In the genomic region with DNA sequence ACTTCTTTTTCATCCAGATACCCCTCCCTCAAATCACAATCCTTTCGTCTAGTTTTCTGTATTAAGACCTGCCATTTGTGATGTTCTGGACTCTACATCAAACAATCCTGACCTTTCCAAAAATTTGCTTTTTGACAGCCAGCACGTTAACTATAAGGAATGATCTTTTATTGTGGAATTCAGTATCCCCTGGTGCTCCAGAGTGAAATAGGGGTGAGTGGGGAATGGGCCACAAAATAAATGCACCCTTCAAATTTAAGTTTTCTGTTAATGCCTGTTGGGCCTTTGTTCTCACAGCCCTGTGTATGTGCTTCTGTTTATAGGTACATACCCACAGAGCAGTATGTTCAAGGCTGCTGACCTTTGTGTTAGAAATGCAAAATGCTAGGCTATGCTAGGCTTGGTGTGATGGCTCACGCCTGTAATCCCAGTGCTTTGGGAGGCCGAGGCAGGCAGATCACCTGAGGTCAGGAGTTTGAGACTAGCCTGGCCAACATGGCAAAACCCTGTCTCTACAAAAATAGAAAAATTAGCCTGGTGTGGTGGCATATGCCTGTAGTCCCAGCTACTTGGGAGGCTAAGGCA, we compare ENCODE assay signal across 16 cellular contexts. TPM values are rescaled to one million over a fixed set of nuclear protein-coding genes. Genes with fewer than 3 reads are reported as not detected.
DNase-seq lines count a peak whose midpoint lies in the region; ATAC-seq and TF ChIP-seq lines count a peak whose summit lies in the region.
"Had no signal": no experiment of that assay in that cellular context is flagged by ENCODE, and none has a peak within 500 bp of the region (broad histone marks: within the 10 kb centered on the region; RNA-seq: fewer than 3 reads in every experiment).

No MANE protein-coding gene starts in this region.

- H3K36me3 ChIP-seq in HUES64 (ENCODE audit: insufficient read depth, low read length) (peaks cover 36% of the 10 kb centered on the region), neural progenitor cell (peaks cover 20% of the 10 kb centered on the region), body of pancreas (replicated peaks in 1 of 2; ENCODE audit: insufficient read depth in 1 of 2, low read depth in 2 of 2) (peaks cover 0 to 4% of the 10 kb centered on the region in 2 donors)

- POLR2A ChIA-PET in activated CD8-positive, alpha-beta T cell treated with anti-CD3 and anti-CD28 coated beads, Interleukin-2, amount 10 ng/mL, durations not matched to agents 7 days and 5 days (lab: Charles Lee) = interaction anchor here (1.6 to 1.8 kb wide), 2 partner anchors 16 to 21 kb away, joined by 4 to 8 read pairs; no protein-coding TSS in a partner anchor
- POLR2A ChIA-PET in activated CD8-positive, alpha-beta T cell treated with anti-CD3 and anti-CD28 coated beads for 36 hours (lab: Charles Lee) = interaction anchor here (0.8 to 3.3 kb wide), 3 partner anchors 10 to 30 kb away, joined by 3 to 17 read pairs (median 15); partner anchors contain the start of gene TRAPPC6B

- H3K9me3 ChIP-seq in HUES64 (ENCODE audit: insufficient read depth, low read depth, low read length) = no peaks in the 10 kb centered on the region
- no peaks in the 10 kb centered on the region for H3K9me3 ChIP-seq in neural progenitor cell (ENCODE audit: low read depth)
- H3K9me3 ChIP-seq in body of pancreas = no peaks in the 10 kb centered on the region
- H3K9me3 ChIP-seq: Caco-2, MG63 had no signal

- H3K9ac ChIP-seq in HUES64 (ENCODE audit: low read depth, low read length) = no peak overlapping the region
- H3K9ac ChIP-seq in neural progenitor cell = no peak overlapping the region
- H3K9ac ChIP-seq: KMS-11 had no signal

- H3K4me3 ChIP-seq in HUES64 (ENCODE audit: low read length) (no peak overlapping the region), neural progenitor cell (no peak overlapping the region), body of pancreas (no peak overlapping the region)
- H3K4me3 ChIP-seq: MG63 had no signal

- H3K27me3 Mint-ChIP-seq in activated CD8-positive, alpha-beta T cell treated with anti-CD3 and anti-CD28 coated beads, Interleukin-2, amount 10 ng/mL, durations not matched to agents 7 days and 5 days (ENCODE audit: low read depth) = no peaks in the 10 kb centered on the region
- H3K27me3 Mint-ChIP-seq in activated CD8-positive, alpha-beta T cell treated with anti-CD3 and anti-CD28 coated beads for 36 hours = no peaks in the 10 kb centered on the region
- no peaks in the 10 kb centered on the region for H3K27me3 Mint-ChIP-seq in activated naive CD8-positive, alpha-beta T cell treated with anti-CD3 and anti-CD28 coated beads, Interleukin-2, amount 50 U/mL, for 24 hours
- peaks cover 3% of the 10 kb centered on the region for H3K27me3 Mint-ChIP-seq in neural progenitor cell (ENCODE audit: insufficient read depth, low read depth)

- peak; percentile 15 for DNase-seq in activated CD8-positive, alpha-beta T cell treated with anti-CD3 and anti-CD28 coated beads, Interleukin-2, amount 10 ng/mL, durations not matched to agents 7 days and 5 days
- no peak for DNase-seq in activated CD8-positive, alpha-beta T cell treated with anti-CD3 and anti-CD28 coated beads for 36 hours
- DNase-seq in activated naive CD8-positive, alpha-beta T cell treated with anti-CD3 and anti-CD28 coated beads, Interleukin-2, amount 50 U/mL, for 24 hours = no peak
- DNase-seq in neural progenitor cell (ENCODE audit: low spot score) (no peak), UCSD-AML1 (lab: John Stamatoyannopoulos, UW; ENCODE audit: unreplicated experiment) (no peak), NCI-H1092 (lab: John Stamatoyannopoulos, UW) (no peak), body of pancreas (no peak)
- DNase-seq: Caco-2, MG63, NCI-H1105, NCI-H187, NCI-H446 treated with DMSO at 0.1 percent for 48 hours, NCI-H748 treated with DMSO at 0.1 percent for 48 hours had no signal

- H4K20me1 ChIP-seq in neural progenitor cell (ENCODE audit: low read depth) = peaks cover 25% of the 10 kb centered on the region

- no peaks in the 10 kb centered on the region for H3K9me3 Mint-ChIP-seq in activated CD8-positive, alpha-beta T cell treated with anti-CD3 and anti-CD28 coated beads, Interleukin-2, amount 10 ng/mL, durations not matched to agents 7 days and 5 days (ENCODE audit: insufficient read depth)
- H3K9me3 Mint-ChIP-seq in activated CD8-positive, alpha-beta T cell treated with anti-CD3 and anti-CD28 coated beads for 36 hours = no peaks in the 10 kb centered on the region
- H3K9me3 Mint-ChIP-seq in activated naive CD8-positive, alpha-beta T cell treated with anti-CD3 and anti-CD28 coated beads, Interleukin-2, amount 50 U/mL, for 24 hours = no peaks in the 10 kb centered on the region
- no peaks in the 10 kb centered on the region for H3K9me3 Mint-ChIP-seq in neural progenitor cell
- H3K9me3 Mint-ChIP-seq: CD14-positive monocyte had no signal

- H3K27ac ChIP-seq in HUES64 (ENCODE audit: low read depth, low read length) = peak overlapping the region; percentile 37; the same call in 1 of the 2 replicates
- H3K27ac ChIP-seq in neural progenitor cell = peak overlapping the region; percentile 83
- H3K27ac ChIP-seq in body of pancreas = no peak overlapping the region
- H3K27ac ChIP-seq: KMS-11 had no signal

- CTCF ChIA-PET in activated CD8-positive, alpha-beta T cell treated with anti-CD3 and anti-CD28 coated beads, Interleukin-2, amount 10 ng/mL, durations not matched to agents 7 days and 5 days (lab: Charles Lee) = interaction anchor here (1.0 kb wide), 1 partner anchor 44 kb away, joined by 3 read pairs; no protein-coding TSS in a partner anchor
- CTCF ChIA-PET in activated CD8-positive, alpha-beta T cell treated with anti-CD3 and anti-CD28 coated beads for 36 hours (lab: Charles Lee) = no interaction called here

- no peak overlapping the region for H3K27ac Mint-ChIP-seq in activated CD8-positive, alpha-beta T cell treated with anti-CD3 and anti-CD28 coated beads, Interleukin-2, amount 10 ng/mL, durations not matched to agents 7 days and 5 days
- H3K27ac Mint-ChIP-seq in activated CD8-positive, alpha-beta T cell treated with anti-CD3 and anti-CD28 coated beads for 36 hours = no peak overlapping the region
- H3K27ac Mint-ChIP-seq in activated naive CD8-positive, alpha-beta T cell treated with anti-CD3 and anti-CD28 coated beads, Interleukin-2, amount 50 U/mL, for 24 hours = peak overlapping the region; percentile 11
- peak overlapping the region; percentile 74 for H3K27ac Mint-ChIP-seq in neural progenitor cell

- ATAC-seq in activated CD8-positive, alpha-beta T cell treated with anti-CD3 and anti-CD28 coated beads, Interleukin-2, amount 10 ng/mL, durations not matched to agents 7 days and 5 days = no peak
- no peak for ATAC-seq in activated CD8-positive, alpha-beta T cell treated with anti-CD3 and anti-CD28 coated beads for 36 hours
- ATAC-seq in activated naive CD8-positive, alpha-beta T cell treated with anti-CD3 and anti-CD28 coated beads, Interleukin-2, amount 50 U/mL, for 24 hours = no peak
- ATAC-seq in body of pancreas = no peak

- no peak overlapping the region for H2AFZ ChIP-seq in neural progenitor cell (replicated peaks)

- peaks cover 13% of the 10 kb centered on the region for H3K79me2 ChIP-seq in neural progenitor cell (ENCODE audit: low read depth)

- TF ChIP-seq POLR2A in body of pancreas (IDR thresholded peaks at IDR 0.05) = no peak

- peaks cover 14% of the 10 kb centered on the region for H3K4me1 ChIP-seq in HUES64 (ENCODE audit: insufficient read depth, low read length)
- peaks cover 22% of the 10 kb centered on the region for H3K4me1 ChIP-seq in neural progenitor cell
- no peaks in the 10 kb centered on the region for H3K4me1 ChIP-seq in body of pancreas
- H3K4me1 ChIP-seq: Caco-2 had no signal

- WGBS in HUES64 = 85% methylated on average over 4 of the region's 4 CpGs
- 86 to 89% methylated on average over 2 to 4 of the region's 4 CpGs for WGBS in body of pancreas, 2 donors

- H3K4me1 Mint-ChIP-seq in activated CD8-positive, alpha-beta T cell treated with anti-CD3 and anti-CD28 coated beads, Interleukin-2, amount 10 ng/mL, durations not matched to agents 7 days and 5 days (ENCODE audit: low read depth) = peaks cover 10% of the 10 kb centered on the region
- H3K4me1 Mint-ChIP-seq in activated CD8-positive, alpha-beta T cell treated with anti-CD3 and anti-CD28 coated beads for 36 hours (ENCODE audit: low read depth) = peaks cover 18% of the 10 kb centered on the region
- H3K4me1 Mint-ChIP-seq in activated naive CD8-positive, alpha-beta T cell treated with anti-CD3 and anti-CD28 coated beads, Interleukin-2, amount 50 U/mL, for 24 hours = peaks cover 15% of the 10 kb centered on the region
- H3K4me1 Mint-ChIP-seq in neural progenitor cell = no peaks in the 10 kb centered on the region
- H3K4me1 Mint-ChIP-seq: CD14-positive monocyte had no signal

- H3K4me2 ChIP-seq in neural progenitor cell = no peak overlapping the region
- H3K4me2 ChIP-seq: KMS-11 had no signal

- no peak overlapping the region for H3K4me3 Mint-ChIP-seq in activated CD8-positive, alpha-beta T cell treated with anti-CD3 and anti-CD28 coated beads, Interleukin-2, amount 10 ng/mL, durations not matched to agents 7 days and 5 days
- H3K4me3 Mint-ChIP-seq in activated CD8-positive, alpha-beta T cell treated with anti-CD3 and anti-CD28 coated beads for 36 hours = no peak overlapping the region
- no peak overlapping the region for H3K4me3 Mint-ChIP-seq in activated naive CD8-positive, alpha-beta T cell treated with anti-CD3 and anti-CD28 coated beads, Interleukin-2, amount 50 U/mL, for 24 hours
- H3K4me3 Mint-ChIP-seq in neural progenitor cell = no peak overlapping the region
- H3K4me3 Mint-ChIP-seq: CD14-positive monocyte had no signal

- peaks cover 67% of the 10 kb centered on the region for H3F3A ChIP-seq in neural progenitor cell (ENCODE audit: low read depth)

- H3K27me3 ChIP-seq in HUES64 (ENCODE audit: insufficient read depth, low read length) = no peaks in the 10 kb centered on the region
- H3K27me3 ChIP-seq in neural progenitor cell = no peaks in the 10 kb centered on the region
- H3K27me3 ChIP-seq in body of pancreas = no peaks in the 10 kb centered on the region
- H3K27me3 ChIP-seq: MG63 had no signal

- peaks cover 42% of the 10 kb centered on the region for H3K36me3 Mint-ChIP-seq in activated CD8-positive, alpha-beta T cell treated with anti-CD3 and anti-CD28 coated beads, Interleukin-2, amount 10 ng/mL, durations not matched to agents 7 days and 5 days (ENCODE audit: low read depth)
- H3K36me3 Mint-ChIP-seq in activated CD8-positive, alpha-beta T cell treated with anti-CD3 and anti-CD28 coated beads for 36 hours (ENCODE audit: low read depth) = peaks cover 25% of the 10 kb centered on the region
- peaks cover 26% of the 10 kb centered on the region for H3K36me3 Mint-ChIP-seq in activated naive CD8-positive, alpha-beta T cell treated with anti-CD3 and anti-CD28 coated beads, Interleukin-2, amount 50 U/mL, for 24 hours (ENCODE audit: low read depth)
- H3K36me3 Mint-ChIP-seq in neural progenitor cell = peaks cover 20% of the 10 kb centered on the region

- TF ChIP-seq CTCF in activated CD8-positive, alpha-beta T cell treated with anti-CD3 and anti-CD28 coated beads for 36 hours (IDR thresholded peaks at IDR 0.05) = no peak
- no peak for TF ChIP-seq CTCF in neural progenitor cell (IDR thresholded peaks at IDR 0.05)
- no peak for TF ChIP-seq CTCF in body of pancreas (IDR thresholded peaks at IDR 0.05)

- intact Hi-C loops in activated CD8-positive, alpha-beta T cell treated with anti-CD3 and anti-CD28 coated beads for 36 hours (cut with micrococcal nuclease) = no loop called here
- intact Hi-C loops in body of pancreas (cut with DNase I) = no loop called here

RNA-seq across cellular contexts. Expression of gene PNN, which starts 12.0 kb away (rescaled TPM):
- total RNA-seq in activated CD8-positive, alpha-beta T cell treated with anti-CD3 and anti-CD28 coated beads, Interleukin-2, amount 10 ng/mL, durations not matched to agents 7 days and 5 days = 100 to 1,000 TPM in 1 of 2 experiments, 10 to 100 TPM in 1; 94.1 to 103 TPM
- total RNA-seq in activated CD8-positive, alpha-beta T cell treated with anti-CD3 and anti-CD28 coated beads for 36 hours = 100 to 1,000 TPM; 106 to 107 TPM
- 75.7 TPM for polyA plus RNA-seq in HUES64 (2013, experiment 1 of 2)
- 80.6 TPM for polyA plus RNA-seq in HUES64 (2013, experiment 2 of 2)
- total RNA-seq in neural progenitor cell (ENCODE audit: low replicate concordance) = 82.8 and 110 TPM in 2 replicates
- total RNA-seq in body of pancreas = 10 to 100 TPM; 31.6 to 43.8 TPM

RNA-seq across cellular contexts. Expression of gene TRAPPC6B, which starts 16.9 kb away (rescaled TPM):
- total RNA-seq in activated CD8-positive, alpha-beta T cell treated with anti-CD3 and anti-CD28 coated beads, Interleukin-2, amount 10 ng/mL, durations not matched to agents 7 days and 5 days = 10 to 100 TPM; 25.8 to 26.1 TPM
- 10 to 100 TPM; 15.5 to 19.1 TPM for total RNA-seq in activated CD8-positive, alpha-beta T cell treated with anti-CD3 and anti-CD28 coated beads for 36 hours
- polyA plus RNA-seq in HUES64 (2013, experiment 1 of 2) = 11.5 TPM
- polyA plus RNA-seq in HUES64 (2013, experiment 2 of 2) = 14.1 TPM
- 22.3 and 32.5 TPM in 2 replicates for total RNA-seq in neural progenitor cell (ENCODE audit: low replicate concordance)
- 10 to 100 TPM; 12.5 to 16.5 TPM for total RNA-seq in body of pancreas

RNA-seq across cellular contexts. Expression of gene MIA2, which starts 46.7 kb away (rescaled TPM):
- total RNA-seq in activated CD8-positive, alpha-beta T cell treated with anti-CD3 and anti-CD28 coated beads, Interleukin-2, amount 10 ng/mL, durations not matched to agents 7 days and 5 days = 10 to 100 TPM; 18.6 to 21.2 TPM
- total RNA-seq in activated CD8-positive, alpha-beta T cell treated with anti-CD3 and anti-CD28 coated beads for 36 hours = 10 to 100 TPM; 17.6 to 18.3 TPM
- polyA plus RNA-seq in HUES64 (2013, experiment 1 of 2) = 10.5 TPM
- 13.5 TPM for polyA plus RNA-seq in HUES64 (2013, experiment 2 of 2)
- total RNA-seq in neural progenitor cell (ENCODE audit: low replicate concordance) = 11.2 and 13.0 TPM in 2 replicates
- total RNA-seq in body of pancreas = 10 to 100 TPM; 43.6 to 46.8 TPM

Comparison
In these comparisons a context has a peak if more than half of its experiments do, and no peak if none do; other contexts are left out.
1. H3K27ac Mint-ChIP-seq: peak in activated naive CD8-positive, alpha-beta T cell treated with anti-CD3 and anti-CD28 coated beads, Interleukin-2, amount 50 U/mL, for 24 hours (single experiment) and neural progenitor cell (single experiment); none in activated CD8-positive, alpha-beta T cell treated with anti-CD3 and anti-CD28 coated beads, Interleukin-2, amount 10 ng/mL, durations not matched to agents 7 days and 5 days (single experiment) and activated CD8-positive, alpha-beta T cell treated with anti-CD3 and anti-CD28 coated beads for 36 hours (single experiment).
2. H3K27ac ChIP-seq: peak in HUES64 (single experiment) and neural progenitor cell (single experiment); none in body of pancreas (0 of 4).